8 cellular contexts compared by ENCODE assay signal in the genomic region with DNA sequence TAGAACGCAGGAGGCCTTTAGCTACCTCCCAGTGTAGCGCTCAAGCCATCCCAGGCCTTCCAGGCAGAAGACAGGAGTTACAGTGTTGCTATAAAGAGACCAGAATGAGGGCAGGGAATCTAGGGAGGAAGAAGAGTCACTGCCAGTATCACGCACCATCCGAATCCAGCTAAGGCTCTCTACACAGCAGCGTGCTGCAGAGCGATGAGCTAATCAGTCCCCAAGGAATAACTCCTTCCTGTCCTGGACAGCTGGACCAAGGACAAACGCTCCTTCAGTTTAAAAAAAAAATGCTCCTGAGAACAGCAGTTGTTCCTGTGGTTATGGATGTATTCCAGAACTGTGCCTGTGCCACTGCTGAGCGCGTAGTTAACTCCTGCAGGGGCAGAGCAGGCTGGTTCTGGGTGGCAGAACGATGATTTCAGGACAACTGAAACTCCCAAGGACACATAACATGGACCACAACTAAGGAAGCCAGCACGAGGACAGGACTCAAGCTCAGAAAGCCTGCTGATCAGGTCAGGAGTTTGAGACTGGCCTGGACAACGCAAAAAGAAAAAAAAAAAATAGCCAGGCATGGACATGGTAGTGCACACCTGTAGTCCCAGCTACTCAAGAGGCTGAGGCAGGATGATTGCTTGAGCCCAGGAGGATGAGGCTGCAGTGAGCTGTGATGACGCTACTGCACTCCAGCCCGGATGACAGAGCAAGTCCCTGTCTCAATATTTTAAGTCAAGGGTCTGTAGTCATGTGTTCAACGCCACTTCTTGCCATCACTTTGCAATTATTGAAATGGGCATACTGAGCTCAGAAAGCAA. TPM values are rescaled to one million over a fixed set of nuclear protein-coding genes. Genes with fewer than 3 reads are reported as not detected.
A peak's percentile ranks its signal among the peaks of the same experiment; 100 is the strongest.
DNase-seq lines count a peak whose midpoint lies in the region; ATAC-seq and TF ChIP-seq lines count a peak whose summit lies in the region.

No MANE protein-coding gene starts in this region.

- CTCF ChIA-PET in OCI-LY7 (lab: Charles Lee; ENCODE audit: unreplicated experiment): interaction anchor here (0.6 to 1.2 kb wide), 5 partner anchors 13 to 120 kb away, joined by 3 to 5 read pairs (median 3); no protein-coding TSS in a partner anchor
- CTCF ChIA-PET in activated CD4-positive, alpha-beta T cell treated with anti-CD3 and anti-CD28 coated beads for 36 hours (lab: Charles Lee): interaction anchor here (0.6 to 13.6 kb wide), 17 partner anchors 7 to 298 kb away, joined by 3 to 141 read pairs (median 4); partner anchors contain the start of genes CDCA3 and GAPDH

- H3K4me1 Mint-ChIP-seq in activated CD4-positive, alpha-beta T cell treated with anti-CD3 and anti-CD28 coated beads for 36 hours: peaks cover 57% of the 10 kb centered on the region

- peaks cover 39% of the 10 kb centered on the region for H3K79me2 ChIP-seq in OCI-LY7 (ENCODE audit: insufficient read depth, low read depth, low read length)

- H3K9me3 ChIP-seq in OCI-LY7 (ENCODE audit: low read length) (no peaks in the 10 kb centered on the region), ovary (no peaks in the 10 kb centered on the region)

- H3K4me3 ChIP-seq in OCI-LY7 (ENCODE audit: low read depth, low read length, poor library complexity, severe bottlenecking) (peak overlapping the region; percentile 92), ovary (no peak overlapping the region)

- peak; percentile 43 for TF ChIP-seq EP300 in ovary (IDR thresholded peaks at IDR 0.05)

- peaks cover 65% of the 10 kb centered on the region for H3K36me3 ChIP-seq in OCI-LY7 (ENCODE audit: insufficient read depth, low read length)
- H3K36me3 ChIP-seq in ovary: no peaks in the 10 kb centered on the region

- no TSS peak for BruUV-seq in OCI-LY7 (replicated peaks; lab: Mats Ljungman, UMichigan)

- intact Hi-C loops in OCI-LY7 (cut with micrococcal nuclease; ENCODE audit: unreplicated experiment) (no loop called here), ovary (cut with DNase I) (loop anchor here in 1 of 4 donors (10.0 kb wide), 1 partner anchor 222 kb away; the partner anchor contains the start of gene LAG3)
- intact Hi-C loops in activated CD4-positive, alpha-beta T cell treated with anti-CD3 and anti-CD28 coated beads for 36 hours (cut with DNase I, micrococcal nuclease): loop anchor here in 1 of 2 experiments (5.0 kb wide), 1 partner anchor 216 kb away; no protein-coding TSS in a partner anchor

- no peaks in the 10 kb centered on the region for H3K9me3 Mint-ChIP-seq in activated CD4-positive, alpha-beta T cell treated with anti-CD3 and anti-CD28 coated beads for 36 hours (ENCODE audit: low read depth)

- H3K4me1 ChIP-seq in OCI-LY7 (ENCODE audit: insufficient read depth, low read length, poor library complexity, severe bottlenecking) (peaks cover 36% of the 10 kb centered on the region), ovary (ENCODE audit: insufficient read depth) (peaks cover 25% of the 10 kb centered on the region)

- H3K4me2 ChIP-seq in OCI-LY7 (ENCODE audit: low read length): peak overlapping the region; percentile 92

- no peak overlapping the region for H3K4me3 Mint-ChIP-seq in activated CD4-positive, alpha-beta T cell treated with anti-CD3 and anti-CD28 coated beads for 36 hours

- H3K27ac ChIP-seq in OCI-LY7 (ENCODE audit: low read depth, low read length, poor library complexity, severe bottlenecking): no peak overlapping the region
- peak overlapping the region in 1 of 2 donors; percentile 53 for H3K27ac ChIP-seq in ovary

- no peak overlapping the region for H3K27ac Mint-ChIP-seq in activated CD4-positive, alpha-beta T cell treated with anti-CD3 and anti-CD28 coated beads for 36 hours

- H2AFZ ChIP-seq in OCI-LY7 (ENCODE audit: low read length): no peak overlapping the region

- no peaks in the 10 kb centered on the region; the same call in 1 of the 2 replicates for H4K20me1 ChIP-seq in OCI-LY7 (ENCODE audit: insufficient read depth, low read length)

- no peak for TF ChIP-seq CTCF in OCI-LY7 (conservative IDR thresholded peaks at IDR 0.05; ENCODE audit: low read length)
- no peak for TF ChIP-seq CTCF in ovary (IDR thresholded peaks at IDR 0.05)

- no peaks in the 10 kb centered on the region for H3K9me2 ChIP-seq in OCI-LY7 (ENCODE audit: insufficient read depth, low read length)

- TF ChIP-seq POLR2A in ovary (IDR thresholded peaks at IDR 0.05): no peak

- WGBS in ovary, 3 donors: 30 to 34% (median 33%) methylated on average over 15 of the region's 15 CpGs

- POLR2A ChIA-PET in OCI-LY7 (lab: Charles Lee): interaction anchor here (0.6 to 1.6 kb wide), 8 partner anchors 13 to 1338 kb away, joined by 3 to 8 read pairs (median 4); partner anchors contain the start of gene GAPDH
- POLR2A ChIA-PET in activated CD4-positive, alpha-beta T cell treated with anti-CD3 and anti-CD28 coated beads for 36 hours (lab: Charles Lee): interaction anchor here (0.5 to 1.0 kb wide), 4 partner anchors 15 to 115 kb away, joined by 3 to 5 read pairs (median 4); no protein-coding TSS in a partner anchor

- peak; percentile 65 for DNase-seq in DMS79 (lab: John Stamatoyannopoulos, UW)
- no peak for DNase-seq in OCI-LY7 (ENCODE audit: low spot score)
- DNase-seq in epidermal melanocyte (ENCODE audit: insufficient read length, low spot score): peak; percentile 68
- peak in 1 of 5 donors; percentile 61 for DNase-seq in ovary
- DNase-seq in activated CD4-positive, alpha-beta T cell treated with anti-CD3 and anti-CD28 coated beads for 36 hours: no peak

- no peaks in the 10 kb centered on the region for H3K27me3 Mint-ChIP-seq in activated CD4-positive, alpha-beta T cell treated with anti-CD3 and anti-CD28 coated beads for 36 hours

- ATAC-seq in GM18909 (IDR thresholded peaks at IDR 0.05; ENCODE audit: poor library complexity, unreplicated experiment) (no peak), HG02938 (IDR thresholded peaks at IDR 0.05; ENCODE audit: unreplicated experiment) (no peak), HG02763 (IDR thresholded peaks at IDR 0.05; ENCODE audit: unreplicated experiment) (no peak)
- no peak for ATAC-seq in activated CD4-positive, alpha-beta T cell treated with anti-CD3 and anti-CD28 coated beads for 36 hours

- no peaks in the 10 kb centered on the region for H3K27me3 ChIP-seq in ovary

- H3K36me3 Mint-ChIP-seq in activated CD4-positive, alpha-beta T cell treated with anti-CD3 and anti-CD28 coated beads for 36 hours (ENCODE audit: low read depth): peaks cover 23% of the 10 kb centered on the region

RNA-seq across cellular contexts. Expression of gene IFFO1, which starts 2.6 kb away (rescaled TPM):
- 16.9 and 25.4 TPM in 2 replicates for total RNA-seq in OCI-LY7 (2014; rRNA removed; shearing (Covaris generic))
- total RNA-seq in OCI-LY7 (2022) (30.5 and 32.3 TPM in 2 replicates), ovary (10 to 100 TPM; 10.9 to 31.4 (median 22.9) TPM)
- 10 to 100 TPM in 1 of 2 donors, 1 to 10 TPM in 1; 9.7 to 25.9 TPM for polyA plus RNA-seq in ovary
- 1 to 10 TPM; 8.1 to 8.4 TPM for total RNA-seq in activated CD4-positive, alpha-beta T cell treated with anti-CD3 and anti-CD28 coated beads for 36 hours

RNA-seq across cellular contexts. Expression of gene NOP2, which starts 14.8 kb away (rescaled TPM):
- total RNA-seq in OCI-LY7 (2014; rRNA removed; shearing (Covaris generic)): 87.9 and 116 TPM in 2 replicates
- total RNA-seq in OCI-LY7 (2022) (86.5 and 100 TPM in 2 replicates), ovary (10 to 100 TPM; 11.6 to 46.9 (median 24.5) TPM)
- polyA plus RNA-seq in ovary: 10 to 100 TPM; 11.6 to 31.2 TPM
- total RNA-seq in activated CD4-positive, alpha-beta T cell treated with anti-CD3 and anti-CD28 coated beads for 36 hours: 10 to 100 TPM; 93.2 to 97.1 TPM

RNA-seq across cellular contexts. Expression of gene GAPDH, which starts 18.9 kb away (rescaled TPM):
- total RNA-seq in OCI-LY7 (2014; rRNA removed; shearing (Covaris generic)): 3,369 and 3,801 TPM in 2 replicates
- 3,794 and 4,502 TPM in 2 replicates for total RNA-seq in OCI-LY7 (2022)
- total RNA-seq in ovary: 1,000 to 10,000 TPM in 5 of 7 donors, 100 to 1,000 TPM in 2; 661 to 1,442 (median 1,249) TPM
- 1,000 to 10,000 TPM; 1,086 to 1,247 TPM for polyA plus RNA-seq in ovary
- 1,000 to 10,000 TPM; 7,289 to 9,770 TPM for total RNA-seq in activated CD4-positive, alpha-beta T cell treated with anti-CD3 and anti-CD28 coated beads for 36 hours

RNA-seq across cellular contexts. Expression of gene CHD4, which starts 53.9 kb away (rescaled TPM):
- total RNA-seq in OCI-LY7 (2014; rRNA removed; shearing (Covaris generic)): 287 and 319 TPM in 2 replicates
- total RNA-seq in OCI-LY7 (2022): 247 and 267 TPM in 2 replicates
- total RNA-seq in ovary: 100 to 1,000 TPM; 137 to 297 (median 227) TPM
- polyA plus RNA-seq in ovary: 100 to 1,000 TPM; 118 to 177 TPM
- total RNA-seq in activated CD4-positive, alpha-beta T cell treated with anti-CD3 and anti-CD28 coated beads for 36 hours: 100 to 1,000 TPM; 279 to 322 TPM

RNA-seq across cellular contexts. Expression of gene NCAPD2, which starts 59.4 kb away (rescaled TPM):
- total RNA-seq in OCI-LY7 (2014; rRNA removed; shearing (Covaris generic)): 157 and 195 TPM in 2 replicates
- total RNA-seq in OCI-LY7 (2022): 225 and 267 TPM in 2 replicates
- 10 to 100 TPM; 11.5 to 19.5 (median 16.4) TPM for total RNA-seq in ovary
- polyA plus RNA-seq in ovary: 10 to 100 TPM in 1 of 2 donors, 1 to 10 TPM in 1; 8.8 to 19.4 TPM
- total RNA-seq in activated CD4-positive, alpha-beta T cell treated with anti-CD3 and anti-CD28 coated beads for 36 hours: 100 to 1,000 TPM; 199 to 210 TPM

Comparison
In these comparisons a context has a peak if more than half of its experiments do, and no peak if none do; other contexts are left out.
1. DNase-seq: peak in DMS79 (single experiment) and epidermal melanocyte (single experiment); none in OCI-LY7 (single experiment) and activated CD4-positive, alpha-beta T cell treated with anti-CD3 and anti-CD28 coated beads for 36 hours (single experiment).